In the genomic region with DNA sequence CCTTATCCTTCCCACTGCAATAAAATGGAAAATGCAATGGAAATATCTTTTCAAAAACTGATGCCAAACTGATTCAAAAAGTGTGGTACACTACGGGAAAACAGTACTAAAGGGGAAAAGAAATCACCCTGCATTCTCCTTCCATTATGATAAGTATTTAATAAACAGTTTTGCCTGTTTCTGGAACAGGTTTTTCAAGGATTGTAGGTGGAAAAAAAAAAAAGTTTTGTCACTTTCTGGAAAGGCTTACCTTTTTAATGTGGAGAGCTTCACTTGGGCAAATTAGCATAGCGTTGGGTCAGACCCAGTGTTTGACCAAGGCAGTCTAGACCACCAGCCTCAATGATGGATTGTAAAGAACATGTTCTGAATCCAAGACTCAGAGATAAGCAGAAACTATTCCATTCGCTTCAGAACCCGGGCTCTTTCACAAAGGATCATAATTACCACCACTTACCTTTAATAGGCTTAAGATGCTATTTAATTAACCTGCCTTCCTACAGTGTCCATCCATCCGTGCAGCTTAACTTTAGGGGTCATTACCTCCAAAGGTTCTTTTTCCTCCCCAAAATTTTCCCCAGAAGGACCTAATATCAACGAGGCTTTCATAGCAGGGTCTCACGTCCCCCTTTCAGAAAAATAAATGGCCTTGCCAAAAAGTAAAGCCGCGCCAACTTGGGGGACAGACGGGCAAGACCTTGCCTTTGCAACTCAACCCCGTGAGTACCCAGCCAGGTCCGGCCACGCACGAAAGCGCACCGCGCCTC, we compare ENCODE assay signal across 8 cellular contexts. TPM values are rescaled to one million over a fixed set of nuclear protein-coding genes. Genes with fewer than 3 reads are reported as not detected.
DNase-seq lines count a peak whose midpoint lies in the region; ATAC-seq and TF ChIP-seq lines count a peak whose summit lies in the region.

No MANE protein-coding gene starts in this region.

- peak overlapping the region; percentile 85 for H3K4me3 Mint-ChIP-seq in CD8-positive, alpha-beta T cell
- H3K4me3 Mint-ChIP-seq in neural progenitor cell, result peak overlapping the region; percentile 96

- intact Hi-C loops in CD8-positive, alpha-beta T cell (cut with DNase I, micrococcal nuclease), result loop anchor here (1.0 to 10.0 kb wide), 8 partner anchors 308 to 1354 kb away; partner anchors contain the start of genes CMSS1 (in 2 of the 2), CPOX (in 2 of the 2), RIOX2 (in 2 of the 2) and ARL6 (in 1 of the 2)
- intact Hi-C loops in dorsolateral prefrontal cortex (cut with DNase I), result loop anchor here (2.0 to 5.0 kb wide), 5 partner anchors 83 to 308 kb away; partner anchors contain the start of gene CPOX (in 2 of the 2)

- H3K27ac ChIP-seq in CD8-positive, alpha-beta T cell (ENCODE audit: low read depth, low read length), result no peak overlapping the region
- H3K27ac ChIP-seq in MM.1S (ENCODE audit: low read length) (no peak overlapping the region), dorsolateral prefrontal cortex (peak overlapping the region in 18 of 59 donors; percentile 78 to 97 (median 91)), neural progenitor cell (peak overlapping the region; percentile 98)

- H3K4me2 ChIP-seq in MM.1S (ENCODE audit: low read depth, low read length) (peak overlapping the region; percentile 98), neural progenitor cell (peak overlapping the region; percentile 80)

- no peaks in the 10 kb centered on the region for H3F3A ChIP-seq in MM.1S (ENCODE audit: insufficient read depth, low read length)
- peaks cover 19% of the 10 kb centered on the region for H3F3A ChIP-seq in neural progenitor cell (ENCODE audit: low read depth)

- H3K4me1 Mint-ChIP-seq in CD8-positive, alpha-beta T cell (ENCODE audit: low read depth), result peaks cover 24% of the 10 kb centered on the region
- H3K4me1 Mint-ChIP-seq in neural progenitor cell, result peaks cover 21% of the 10 kb centered on the region

- 0 out of 2 replicates have a peak, but pooled peaks cover 4% of the 10 kb centered on the region for H3K79me2 ChIP-seq in MM.1S (ENCODE audit: low read length)
- H3K79me2 ChIP-seq in neural progenitor cell (ENCODE audit: low read depth), result peaks cover 56% of the 10 kb centered on the region

- no peak overlapping the region for H3K27ac Mint-ChIP-seq in CD8-positive, alpha-beta T cell
- H3K27ac Mint-ChIP-seq in neural progenitor cell, result peak overlapping the region; percentile 76

- H4K20me1 ChIP-seq in MM.1S (ENCODE audit: insufficient read depth, low read length) (no peaks in the 10 kb centered on the region), neural progenitor cell (ENCODE audit: low read depth) (peaks cover 53% of the 10 kb centered on the region)

- no peak for DNase-seq in CD8-positive, alpha-beta T cell
- DNase-seq in MM.1S, result no peak
- DNase-seq in dorsolateral prefrontal cortex, result no peak
- peak; percentile 13 for DNase-seq in neural progenitor cell (ENCODE audit: low spot score)
- DNase-seq in DMS53 (lab: John Stamatoyannopoulos, UW), result no peak
- no peak for DNase-seq in SHP77 (lab: John Stamatoyannopoulos, UW)
- DNase-seq in NCI-H774 (lab: John Stamatoyannopoulos, UW), result no peak

- no peaks in the 10 kb centered on the region for H3K9me3 ChIP-seq in CD8-positive, alpha-beta T cell (ENCODE audit: low read length)
- H3K9me3 ChIP-seq in MM.1S (replicated peaks; ENCODE audit: insufficient read depth, low read length) (no peaks in the 10 kb centered on the region), neural progenitor cell (ENCODE audit: low read depth) (no peaks in the 10 kb centered on the region)

- H3K27me3 ChIP-seq in CD8-positive, alpha-beta T cell (ENCODE audit: insufficient read depth, low read length), result no peaks in the 10 kb centered on the region
- H3K27me3 ChIP-seq in MM.1S (replicated peaks; ENCODE audit: insufficient read depth, low read length) (no peaks in the 10 kb centered on the region), dorsolateral prefrontal cortex (no peaks in the 10 kb centered on the region), neural progenitor cell (no peaks in the 10 kb centered on the region)

- peaks cover 6% of the 10 kb centered on the region for H3K36me3 Mint-ChIP-seq in CD8-positive, alpha-beta T cell
- H3K36me3 Mint-ChIP-seq in neural progenitor cell, result peaks cover 22% of the 10 kb centered on the region

- no peaks in the 10 kb centered on the region for H3K9me3 Mint-ChIP-seq in CD8-positive, alpha-beta T cell
- peaks cover 12% of the 10 kb centered on the region for H3K9me3 Mint-ChIP-seq in neural progenitor cell

- POLR2A ChIA-PET in CD8-positive, alpha-beta T cell (lab: Charles Lee), result no interaction called here

- CTCF ChIA-PET in CD8-positive, alpha-beta T cell (lab: Charles Lee), result interaction anchor here (0.6 kb wide), 1 partner anchor 1461 kb away, joined by 3 read pairs; no protein-coding TSS in a partner anchor

- no peaks in the 10 kb centered on the region for H3K36me3 ChIP-seq in CD8-positive, alpha-beta T cell (ENCODE audit: insufficient read depth, low read length)
- H3K36me3 ChIP-seq in MM.1S (replicated peaks; ENCODE audit: insufficient read depth, low read length), result no peaks in the 10 kb centered on the region
- H3K36me3 ChIP-seq in neural progenitor cell, result no peaks in the 10 kb centered on the region

- no peaks in the 10 kb centered on the region for H3K9me2 ChIP-seq in MM.1S (replicated peaks; ENCODE audit: insufficient read depth, low read length)

- no peak for ATAC-seq in CD8-positive, alpha-beta T cell
- no peak for ATAC-seq in GM21367 (IDR thresholded peaks at IDR 0.05; ENCODE audit: unreplicated experiment)

- H3K4me1 ChIP-seq in CD8-positive, alpha-beta T cell (ENCODE audit: insufficient read depth, low read length), result peaks cover 15% of the 10 kb centered on the region
- H3K4me1 ChIP-seq in MM.1S (ENCODE audit: low read length) (no peaks in the 10 kb centered on the region), neural progenitor cell (peaks cover 36% of the 10 kb centered on the region)

- no peak for TF ChIP-seq CTCF in CD8-positive, alpha-beta T cell (IDR thresholded peaks at IDR 0.05)
- TF ChIP-seq CTCF in MM.1S (IDR thresholded peaks at IDR 0.05; ENCODE audit: low read length), result no peak
- TF ChIP-seq CTCF in dorsolateral prefrontal cortex (IDR thresholded peaks at IDR 0.05 in 54 of 56, conservative IDR thresholded peaks at IDR 0.05 in 2 of 56; ENCODE audit: low read depth in 1 of 56, partially characterized antibody in 56 of 56), result no peak
- TF ChIP-seq CTCF in neural progenitor cell (IDR thresholded peaks at IDR 0.05), result no peak

- H3K4me3 ChIP-seq in CD8-positive, alpha-beta T cell (ENCODE audit: low read depth, low read length), result peak overlapping the region; percentile 91
- H3K4me3 ChIP-seq in MM.1S (ENCODE audit: low read length) (peak overlapping the region; percentile 94), dorsolateral prefrontal cortex (peak overlapping the region; percentile 66 to 98 (median 89)), neural progenitor cell (peak overlapping the region; percentile 98)

- H2AFZ ChIP-seq in MM.1S (ENCODE audit: low read length) (peak overlapping the region; percentile 96), neural progenitor cell (replicated peaks) (peak overlapping the region; percentile 61)

- peaks cover 8% of the 10 kb centered on the region for H3K27me3 Mint-ChIP-seq in CD8-positive, alpha-beta T cell (ENCODE audit: low read depth)
- H3K27me3 Mint-ChIP-seq in neural progenitor cell (ENCODE audit: insufficient read depth, low read depth), result no peaks in the 10 kb centered on the region

- H3K9ac ChIP-seq in MM.1S (ENCODE audit: low read length) (peak overlapping the region; percentile 82; the same call in 1 of the 2 replicates), neural progenitor cell (peak overlapping the region; percentile 90)

RNA-seq across cellular contexts. Expression of gene DCBLD2, which starts 1.0 kb away (rescaled TPM):
- total RNA-seq in CD8-positive, alpha-beta T cell, result 1 to 10 TPM; 1.6 to 1.8 TPM
- total RNA-seq in dorsolateral prefrontal cortex, result 10 to 100 TPM; 13.2 to 33.0 (median 22.0) TPM
- 85.8 and 145 TPM in 2 replicates for total RNA-seq in neural progenitor cell (ENCODE audit: low replicate concordance)

Comparison
In these comparisons a context has a peak if more than half of its experiments do, and no peak if none do; other contexts are left out.
1. RNA of gene DCBLD2, which starts 1.0 kb away (total RNA-seq): 85.8 to 145 TPM in neural progenitor cell and 13.2 to 33.0 TPM in dorsolateral prefrontal cortex; 1.6 to 1.8 TPM in CD8-positive, alpha-beta T cell; every median in the first group is over 4 times any median in the second.
2. Peak in every context shown above with its lines, with median percentiles within 50 percentile points of each other: H3K4me3 ChIP-seq.